In genomic region chr19:33159893-33160292, GRCh38 we compare ENCODE assay signal across 20 cellular contexts. TPM values are rescaled to one million over a fixed set of nuclear protein-coding genes. Genes with fewer than 3 reads are reported as not detected.
DNase-seq lines count a peak whose midpoint lies in the region; ATAC-seq and TF ChIP-seq lines count a peak whose summit lies in the region.
"Had no signal": no experiment of that assay in that cellular context is flagged by ENCODE, and none has a peak within 500 bp of the region (broad histone marks: within the 10 kb centered on the region; RNA-seq: fewer than 3 reads in every experiment).

No MANE protein-coding gene starts in this region.

- no peaks in the 10 kb centered on the region for H3K79me2 ChIP-seq in OCI-LY7 (ENCODE audit: insufficient read depth, low read depth, low read length)

- POLR2A ChIA-PET in OCI-LY7 (lab: Charles Lee) = interaction anchor here (0.6 to 1.6 kb wide), 2 partner anchors 17 to 40 kb away, joined by 3 to 6 read pairs; no protein-coding TSS in a partner anchor

- no TSS peak for BruUV-seq in OCI-LY7 (replicated peaks; lab: Mats Ljungman, UMichigan)

- H2AFZ ChIP-seq in OCI-LY7 (ENCODE audit: low read length) = 0 out of 2 replicates have a peak overlapping the region, but pooled peaks have one; percentile 40
- H2AFZ ChIP-seq: GM23338 had no signal

- no peak for TF ChIP-seq CTCF in OCI-LY7 (conservative IDR thresholded peaks at IDR 0.05; ENCODE audit: low read length)

- CTCF ChIA-PET in activated naive CD4-positive, alpha-beta T cell treated with anti-CD3 and anti-CD28 coated beads, Interleukin-2, amount 10 ng/mL, durations not matched to agents 7 days and 5 days (lab: Charles Lee) = interaction anchor here (0.9 to 4.0 kb wide), 8 partner anchors 11 to 31 kb away, joined by 3 to 22 read pairs (median 5); no protein-coding TSS in a partner anchor
- CTCF ChIA-PET in OCI-LY7 (lab: Charles Lee; ENCODE audit: unreplicated experiment) = no interaction called here

- H3K9me3 ChIP-seq in OCI-LY7 (ENCODE audit: low read length) = no peaks in the 10 kb centered on the region
- H3K9me3 ChIP-seq: prostate gland had no signal

- H3K4me1 ChIP-seq in OCI-LY7 (ENCODE audit: insufficient read depth, low read length, poor library complexity, severe bottlenecking) = peaks cover 7% of the 10 kb centered on the region
- H3K4me1 ChIP-seq: prostate gland had no signal

- H3K4me3 ChIP-seq in OCI-LY7 (ENCODE audit: low read depth, low read length, poor library complexity, severe bottlenecking) = no peak overlapping the region
- H3K4me3 ChIP-seq: GM23338, prostate gland had no signal

- H3K27ac ChIP-seq in OCI-LY7 (ENCODE audit: low read depth, low read length, poor library complexity, severe bottlenecking) = no peak overlapping the region
- H3K27ac ChIP-seq: prostate gland had no signal

- no peaks in the 10 kb centered on the region for H3K36me3 ChIP-seq in OCI-LY7 (ENCODE audit: insufficient read depth, low read length)
- H3K36me3 ChIP-seq: prostate gland had no signal

- peak overlapping the region; percentile 89 for H3K27ac Mint-ChIP-seq in activated naive CD4-positive, alpha-beta T cell treated with anti-CD3 and anti-CD28 coated beads, Interleukin-2, amount 10 ng/mL, durations not matched to agents 7 days and 5 days
- H3K27ac Mint-ChIP-seq in central memory CD8-positive, alpha-beta T cell (ENCODE audit: low read depth) = peak overlapping the region; percentile 83
- H3K27ac Mint-ChIP-seq: GM23338 had no signal

- H3K9me2 ChIP-seq in OCI-LY7 (ENCODE audit: insufficient read depth, low read length) = no peaks in the 10 kb centered on the region

- no peak overlapping the region for H3K4me2 ChIP-seq in OCI-LY7 (ENCODE audit: low read length)
- H3K4me2 ChIP-seq: GM23338 had no signal

- no peak for ATAC-seq in central memory CD8-positive, alpha-beta T cell (replicated peaks; ENCODE audit: extremely low read depth, poor library complexity, severe bottlenecking)
- ATAC-seq in GM21717 (IDR thresholded peaks at IDR 0.05; ENCODE audit: unreplicated experiment) (no peak), GM19463 (IDR thresholded peaks at IDR 0.05; ENCODE audit: unreplicated experiment) (no peak)
- ATAC-seq: GM23338, left colon had no signal

- H3K36me3 Mint-ChIP-seq in activated naive CD4-positive, alpha-beta T cell treated with anti-CD3 and anti-CD28 coated beads, Interleukin-2, amount 10 ng/mL, durations not matched to agents 7 days and 5 days = peaks cover 4% of the 10 kb centered on the region
- H3K36me3 Mint-ChIP-seq in central memory CD8-positive, alpha-beta T cell (ENCODE audit: insufficient read depth) = peaks cover 6% of the 10 kb centered on the region

- H4K20me1 ChIP-seq in OCI-LY7 (ENCODE audit: insufficient read depth, low read length) = no peaks in the 10 kb centered on the region

- no peaks in the 10 kb centered on the region for H3K9me3 Mint-ChIP-seq in activated naive CD4-positive, alpha-beta T cell treated with anti-CD3 and anti-CD28 coated beads, Interleukin-2, amount 10 ng/mL, durations not matched to agents 7 days and 5 days
- no peaks in the 10 kb centered on the region for H3K9me3 Mint-ChIP-seq in central memory CD8-positive, alpha-beta T cell

- intact Hi-C loops in OCI-LY7 (cut with micrococcal nuclease; ENCODE audit: unreplicated experiment) = no loop called here

- no peak overlapping the region for H3K4me3 Mint-ChIP-seq in activated naive CD4-positive, alpha-beta T cell treated with anti-CD3 and anti-CD28 coated beads, Interleukin-2, amount 10 ng/mL, durations not matched to agents 7 days and 5 days
- peak overlapping the region; percentile 65 for H3K4me3 Mint-ChIP-seq in central memory CD8-positive, alpha-beta T cell
- H3K4me3 Mint-ChIP-seq: GM23338 had no signal

- peaks cover 43% of the 10 kb centered on the region for H3K4me1 Mint-ChIP-seq in activated naive CD4-positive, alpha-beta T cell treated with anti-CD3 and anti-CD28 coated beads, Interleukin-2, amount 10 ng/mL, durations not matched to agents 7 days and 5 days
- H3K4me1 Mint-ChIP-seq in central memory CD8-positive, alpha-beta T cell = peaks cover 40% of the 10 kb centered on the region
- H3K4me1 Mint-ChIP-seq: GM23338 had no signal

- no peak for DNase-seq in activated naive CD4-positive, alpha-beta T cell treated with anti-CD3 and anti-CD28 coated beads, Interleukin-2, amount 10 ng/mL, durations not matched to agents 7 days and 5 days
- DNase-seq in activated naive CD4-positive, alpha-beta T cell (lab: John Stamatoyannopoulos, UW) = no peak
- DNase-seq in OCI-LY7 (ENCODE audit: low spot score) = no peak
- no peak for DNase-seq in central memory CD8-positive, alpha-beta T cell (ENCODE audit: low spot score in 2 of 2)
- no peak for DNase-seq in NCI-H510A treated with DMSO at 0.1 percent for 48 hours (lab: John Stamatoyannopoulos, UW)
- DNase-seq in NCI-H2029 treated with DMSO at 0.1 percent for 48 hours (lab: John Stamatoyannopoulos, UW) = no peak
- DNase-seq: activated gamma-delta T cell, DMS79 treated with DMSO at 0.1 percent for 48 hours, left colon, NCI-H1092 treated with DMSO at 0.1 percent for 48 hours, NCI-H2081 treated with DMSO at 0.1 percent for 48 hours, NCI-H510A, substantia nigra had no signal

- H3K27me3 Mint-ChIP-seq in activated naive CD4-positive, alpha-beta T cell treated with anti-CD3 and anti-CD28 coated beads, Interleukin-2, amount 10 ng/mL, durations not matched to agents 7 days and 5 days = no peaks in the 10 kb centered on the region
- H3K27me3 Mint-ChIP-seq in central memory CD8-positive, alpha-beta T cell = no peaks in the 10 kb centered on the region

RNA-seq across cellular contexts. Expression of gene WDR88, which starts 28.0 kb away (rescaled TPM):
- total RNA-seq in OCI-LY7 (2014; rRNA removed; shearing (Covaris generic)) = 0.38 TPM in 1 of 2 replicates, not detected in the other
- total RNA-seq in OCI-LY7 (2022) = not detected in 2 replicates
- total RNA-seq: glomerular endothelial cell, GM23338, HT1080, left colon, skeletal muscle tissue had no signal

RNA-seq across cellular contexts. Expression of gene LRP3, which starts 34.2 kb away (rescaled TPM):
- not detected in 2 replicates for total RNA-seq in OCI-LY7 (2014; rRNA removed; shearing (Covaris generic))
- not detected in 2 replicates for total RNA-seq in OCI-LY7 (2022)
